ENCODE assay signal across 21 cellular contexts in genomic region chr1:98253145-98253544, GRCh38.
"Had no signal": no experiment of that assay in that cellular context is flagged by ENCODE, and none has a peak within 500 bp of the region (broad histone marks: within the 10 kb centered on the region; RNA-seq: fewer than 3 reads in every experiment).

No MANE protein-coding gene starts in this region.

- H3K4me1 Mint-ChIP-seq: activated CD4-positive, alpha-beta T cell treated with anti-CD3 and anti-CD28 coated beads, Interleukin-2, amount 10 ng/mL, durations not matched to agents 7 days and 5 days; activated T-helper 17 cell treated with anti-CD3 and anti-CD28 coated beads, Interleukin-2, amount 50 U/mL, for 72 hours; brain; central memory CD8-positive, alpha-beta T cell; T-helper 17 cell had no signal

- H3K27me3 Mint-ChIP-seq: activated CD4-positive, alpha-beta memory T cell treated with anti-CD3 and anti-CD28 coated beads for 36 hours; activated CD4-positive, alpha-beta T cell treated with anti-CD3 and anti-CD28 coated beads, Interleukin-2, amount 10 ng/mL, durations not matched to agents 7 days and 5 days; activated naive CD8-positive, alpha-beta T cell; central memory CD8-positive, alpha-beta T cell; T-helper 17 cell had no signal

- H3K4me3 Mint-ChIP-seq: activated CD4-positive, alpha-beta memory T cell treated with anti-CD3 and anti-CD28 coated beads for 36 hours; activated CD4-positive, alpha-beta T cell treated with anti-CD3 and anti-CD28 coated beads, Interleukin-2, amount 10 ng/mL, durations not matched to agents 7 days and 5 days; activated naive CD4-positive, alpha-beta T cell treated with anti-CD3 and anti-CD28 coated beads for 36 hours; activated naive CD8-positive, alpha-beta T cell; activated T-helper 17 cell treated with anti-CD3 and anti-CD28 coated beads, Interleukin-2, amount 50 U/mL, for 72 hours; brain; central memory CD8-positive, alpha-beta T cell; T-helper 17 cell had no signal

- H3K9me3 Mint-ChIP-seq: activated CD4-positive, alpha-beta T cell treated with anti-CD3 and anti-CD28 coated beads, Interleukin-2, amount 10 ng/mL, durations not matched to agents 7 days and 5 days; central memory CD8-positive, alpha-beta T cell had no signal

- DNase-seq: activated CD4-positive, alpha-beta memory T cell treated with anti-CD3 and anti-CD28 coated beads for 36 hours; activated CD4-positive, alpha-beta T cell treated with anti-CD3 and anti-CD28 coated beads, Interleukin-2, amount 10 ng/mL, durations not matched to agents 7 days and 5 days; activated CD4-positive, CD25-positive, alpha-beta regulatory T cell; activated gamma-delta T cell; activated naive CD4-positive, alpha-beta T cell treated with anti-CD3 and anti-CD28 coated beads for 36 hours; activated T-cell treated with anti-CD3 and anti-CD28 coated beads for 4 hours; activated T-cell treated with anti-CD3 and anti-CD28 coated beads, Interleukin-2, amount 50 U/mL, for 48 hours; amygdala; NCI-H1105 treated with DMSO at 0.1 percent for 48 hours; NCI-H1930; NCI-H2227 treated with DMSO at 0.1 percent for 48 hours; NCI-H446 treated with DMSO at 0.1 percent for 48 hours; NCI-H524 treated with DMSO at 0.1 percent for 48 hours; PC-3; SHP77 treated with DMSO at 0.1 percent for 48 hours; T-helper 17 cell; T1000 had no signal

- H3K36me3 Mint-ChIP-seq: activated CD4-positive, alpha-beta memory T cell treated with anti-CD3 and anti-CD28 coated beads for 36 hours; activated naive CD8-positive, alpha-beta T cell; brain had no signal

- ATAC-seq: activated T-helper 17 cell treated with anti-CD3 and anti-CD28 coated beads, Interleukin-2, amount 50 U/mL, for 72 hours; PC-3; T-helper 17 cell had no signal

- H3K27ac Mint-ChIP-seq: activated CD4-positive, alpha-beta memory T cell treated with anti-CD3 and anti-CD28 coated beads for 36 hours; activated CD4-positive, alpha-beta T cell treated with anti-CD3 and anti-CD28 coated beads, Interleukin-2, amount 10 ng/mL, durations not matched to agents 7 days and 5 days; activated naive CD4-positive, alpha-beta T cell treated with anti-CD3 and anti-CD28 coated beads for 36 hours; activated naive CD8-positive, alpha-beta T cell; activated T-helper 17 cell treated with anti-CD3 and anti-CD28 coated beads, Interleukin-2, amount 50 U/mL, for 72 hours; brain; T-helper 17 cell had no signal
